ENCODE assay signal across 20 cellular contexts in genomic region chr1:107546571-107546970, GRCh38.
"Had no signal": no experiment of that assay in that cellular context is flagged by ENCODE, and none has a peak within 500 bp of the region (broad histone marks: within the 10 kb centered on the region; RNA-seq: fewer than 3 reads in every experiment).

No MANE protein-coding gene starts in this region.

- H3K27me3 ChIP-seq: gastrocnemius medialis, heart right ventricle, pancreas, suprapubic skin, tibial artery, upper lobe of left lung had no signal

- H3K9me3 ChIP-seq: gastrocnemius medialis, heart right ventricle, pancreas, suprapubic skin, tibial artery, upper lobe of left lung had no signal

- ATAC-seq: gastrocnemius medialis; heart right ventricle; pancreas; right cardiac atrium; stimulated activated effector memory CD8-positive, alpha-beta T cell treated with anti-CD3 and anti-CD28 coated beads, Interleukin-12 subunit alpha, Interleukin-12 subunit beta, amount 100 ng/mL, for 72 hours; stimulated activated naive CD8-positive, alpha-beta T cell treated with anti-CD3 and anti-CD28 coated beads, Interleukin-15, Interleukin-2, amounts not matched to agents 100 U/mL and 50 U/mL, for 24 hours had no signal

- H3K4me2 ChIP-seq: smooth muscle cell had no signal

- H3K27ac ChIP-seq: coronary artery, gastrocnemius medialis, heart right ventricle, pancreas, suprapubic skin, tibial artery, upper lobe of left lung had no signal

- H3K4me1 ChIP-seq: gastrocnemius medialis, heart right ventricle, pancreas, tibial artery, upper lobe of left lung had no signal

- H3K4me3 ChIP-seq: coronary artery, gastrocnemius medialis, heart right ventricle, pancreas, smooth muscle cell, suprapubic skin, tibial artery, upper lobe of left lung had no signal

- FAIRE-seq: islet of Langerhans, pancreas had no signal

- DNase-seq: effector CD4-positive, alpha-beta T cell; gastrocnemius medialis; heart right ventricle; hypothalamus; kidney glomerular epithelial cell; mesendoderm; naive B cell; occipital lobe; pancreas; right cardiac atrium; stimulated activated CD4-positive, alpha-beta T cell treated with anti-CD3 and anti-CD28 coated beads, Interleukin-4, amount 100 ng/mL, for 1 hour; stimulated activated CD8-positive, alpha-beta memory T cell treated with anti-CD3 and anti-CD28 coated beads, Interleukin-4, amount 100 ng/mL, for 48 hours; stimulated activated naive CD8-positive, alpha-beta T cell treated with anti-CD3 and anti-CD28 coated beads, Interleukin-15, Interleukin-2, amounts not matched to agents 100 U/mL and 50 U/mL, for 24 hours; tibial artery; upper lobe of left lung had no signal

- H3K36me3 ChIP-seq: gastrocnemius medialis, heart right ventricle, pancreas, suprapubic skin, tibial artery, upper lobe of left lung had no signal
